Comparison of ENCODE assay signal across 8 cellular contexts in the genomic region with DNA sequence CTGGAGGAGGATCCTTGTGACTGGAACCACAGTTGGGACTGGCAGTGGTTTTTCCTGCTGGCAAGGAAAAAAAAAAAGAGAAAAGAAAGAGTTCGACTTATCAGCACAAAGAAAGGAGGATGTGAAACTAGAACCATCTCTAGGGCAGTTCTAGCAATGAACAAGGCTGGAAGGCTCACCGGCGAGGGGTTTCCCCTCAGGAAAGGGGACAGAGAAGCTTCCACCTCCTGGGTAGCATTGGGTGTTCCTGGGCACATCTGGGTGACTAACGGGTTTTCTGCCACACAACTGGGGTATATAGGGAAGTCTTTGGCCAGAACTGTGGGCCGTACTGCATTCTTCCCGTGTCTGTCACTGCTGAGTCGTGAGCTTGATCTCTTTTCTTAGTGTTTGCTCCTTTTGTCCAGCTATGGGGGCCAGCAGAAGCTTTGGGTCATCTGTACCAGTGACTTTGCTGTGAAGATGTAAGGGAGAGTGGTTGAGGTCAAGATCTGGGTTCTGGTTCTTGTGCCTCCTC.
DNase-seq lines count a peak whose midpoint lies in the region; ATAC-seq lines count a peak whose summit lies in the region.
"Had no signal": no experiment of that assay in that cellular context is flagged by ENCODE, and none has a peak within 500 bp of the region (broad histone marks: within the 10 kb centered on the region; RNA-seq: fewer than 3 reads in every experiment).

No MANE protein-coding gene starts in this region.

- peaks cover 52% of the 10 kb centered on the region for H3K4me1 Mint-ChIP-seq in central memory CD8-positive, alpha-beta T cell

- no peaks in the 10 kb centered on the region for H3K27me3 Mint-ChIP-seq in central memory CD8-positive, alpha-beta T cell

- ATAC-seq in GM18870 (IDR thresholded peaks at IDR 0.05; ENCODE audit: unreplicated experiment) (peak; percentile 78), HG02759 (IDR thresholded peaks at IDR 0.05; ENCODE audit: unreplicated experiment) (peak; percentile 90)
- peak; percentile 33 for ATAC-seq in central memory CD8-positive, alpha-beta T cell (replicated peaks; ENCODE audit: extremely low read depth, poor library complexity, severe bottlenecking)

- no peaks in the 10 kb centered on the region for H3K9me3 Mint-ChIP-seq in central memory CD8-positive, alpha-beta T cell

- peaks cover 9% of the 10 kb centered on the region for H3K36me3 Mint-ChIP-seq in central memory CD8-positive, alpha-beta T cell (ENCODE audit: insufficient read depth)

- no peak overlapping the region for H3K4me3 Mint-ChIP-seq in central memory CD8-positive, alpha-beta T cell

- DNase-seq in NOMO-1 treated with DMSO at 0.1 percent for 48 hours (lab: John Stamatoyannopoulos, UW; ENCODE audit: unreplicated experiment) (peak; percentile 80), dermis blood vessel endothelial cell (no peak), NCI-H82 (lab: John Stamatoyannopoulos, UW) (no peak)
- DNase-seq in central memory CD8-positive, alpha-beta T cell (ENCODE audit: low spot score in 2 of 2), result no peak
- DNase-seq in stimulated activated naive CD4-positive, alpha-beta T cell treated with Interleukin-2 at 50 U/mL for 16 hours (lab: John Stamatoyannopoulos, UW), result peak; percentile 43
- DNase-seq: lower lobe of right lung had no signal

- peak overlapping the region; percentile 38 for H3K27ac Mint-ChIP-seq in central memory CD8-positive, alpha-beta T cell (ENCODE audit: low read depth)

Comparison
In these comparisons a context has a peak if more than half of its experiments do, and no peak if none do; other contexts are left out.
1. ATAC-seq: peak in every context shown above with its lines; median percentile 90 in HG02759; 78 in GM18870; 33 in central memory CD8-positive, alpha-beta T cell.
2. DNase-seq: peak in NOMO-1 treated with DMSO at 0.1 percent for 48 hours (single experiment) and stimulated activated naive CD4-positive, alpha-beta T cell treated with Interleukin-2 at 50 U/mL for 16 hours (single experiment); none in central memory CD8-positive, alpha-beta T cell (0 of 2), dermis blood vessel endothelial cell (single experiment) and NCI-H82 (single experiment).